Comparison of ENCODE assay signal across 1 cellular context in the genomic region with DNA sequence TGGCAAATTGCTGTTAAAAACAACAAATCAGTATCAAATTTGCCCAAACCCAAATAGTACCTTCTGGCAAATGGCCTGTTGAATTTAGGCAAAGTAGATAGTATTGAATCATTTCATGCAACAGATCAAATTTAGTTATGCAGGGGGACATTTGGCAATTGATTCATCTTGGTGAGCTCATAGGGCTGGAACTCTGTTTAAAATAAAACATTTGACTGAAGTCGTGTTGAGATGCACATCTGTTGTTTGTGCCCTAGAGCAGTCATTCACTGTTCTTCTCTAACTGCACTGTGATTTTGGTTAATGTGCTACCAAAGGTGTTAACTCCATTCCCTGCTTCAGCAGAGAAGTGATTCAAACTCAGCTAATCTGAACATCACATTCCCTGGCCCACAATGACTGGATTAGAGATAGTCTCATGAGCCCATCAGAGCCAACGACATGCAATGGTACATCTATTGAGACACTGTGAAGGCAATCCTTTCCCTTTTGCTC.
TF ChIP-seq lines count a peak whose summit lies in the region.

No MANE protein-coding gene starts in this region.

TF ChIP-seq in IMR-90, 13 proteins besides CTCF, POLR2A, EP300 and RAD21 (continued from another document):
- no peak for TF ChIP-seq FOS (IDR thresholded peaks at IDR 0.05; ENCODE audit: low read depth, low read length)
TF ChIP-seq in IMR-90: peak in this region for 0.
